In genomic region chr19:49881672-49882394, GRCh38 we compare ENCODE assay signal across 1 cellular context.
TF ChIP-seq lines count a peak whose summit lies in the region.

No MANE protein-coding gene starts in this region.

TF ChIP-seq in H1, 55 proteins besides CTCF, POLR2A, EP300 and RAD21:
- TF ChIP-seq ZNF274 (IDR thresholded peaks at IDR 0.05; ENCODE audit: borderline replicate concordance, extremely low read depth, low read length): no peak
- peak; percentile 70 for TF ChIP-seq CHD2 (IDR thresholded peaks at IDR 0.05; ENCODE audit: low read length)
- TF ChIP-seq ATF2 (IDR thresholded peaks at IDR 0.05; ENCODE audit: low read length): no peak
- peak; percentile 90 for TF ChIP-seq SP1 (IDR thresholded peaks at IDR 0.05; ENCODE audit: low read depth, low read length)
- no peak for TF ChIP-seq TAF1 (IDR thresholded peaks at IDR 0.05; ENCODE audit: low read depth, low read length)
- peak; percentile 37; the same call in 1 of the 2 replicates for TF ChIP-seq SP2 (IDR thresholded peaks at IDR 0.05; ENCODE audit: low read length)
